ENCODE assay signal across 8 cellular contexts in genomic region chr17:45172541-45173286, GRCh38. TPM values are rescaled to one million over a fixed set of nuclear protein-coding genes. Genes with fewer than 3 reads are reported as not detected.
DNase-seq lines count a peak whose midpoint lies in the region; ATAC-seq and TF ChIP-seq lines count a peak whose summit lies in the region.

No MANE protein-coding gene starts in this region.

- WGBS in urinary bladder = 33% methylated on average over 10 of the region's 10 CpGs

- peak; percentile 25 for TF ChIP-seq CTCF in parathyroid adenoma (IDR thresholded peaks at IDR 0.05)

- no peaks in the 10 kb centered on the region for H3K9me3 ChIP-seq in parathyroid adenoma (ENCODE audit: control insufficient read depth, low read length)

- H3K4me1 ChIP-seq in parathyroid adenoma (peaks cover 28% of the 10 kb centered on the region), urinary bladder (ENCODE audit: insufficient read depth) (no peaks in the 10 kb centered on the region)

- H3K36me3 ChIP-seq in parathyroid adenoma (ENCODE audit: control insufficient read depth, insufficient read depth, low read length) = no peaks in the 10 kb centered on the region
- no peaks in the 10 kb centered on the region for H3K36me3 ChIP-seq in urinary bladder (ENCODE audit: insufficient read depth)

- DNase-seq in Right ventricle myocardium inferior (ENCODE audit: missing footprints) = peak; percentile 76
- DNase-seq in cardiac septum (ENCODE audit: low spot score) = no peak
- peak; percentile 85 for DNase-seq in RPMI7951 (ENCODE audit: low read depth)
- peak; percentile 60 for DNase-seq in activated naive CD4-positive, alpha-beta T cell treated with anti-CD3 and anti-CD28 coated beads, Interleukin-2, amount 50 U/mL, for 16 hours
- DNase-seq in head of caudate nucleus = peak; percentile 80 to 95 (median 89)

- peak overlapping the region; percentile 39 for H3K9ac ChIP-seq in parathyroid adenoma

- H3K4me2 ChIP-seq in parathyroid adenoma (ENCODE audit: low read length) = peak overlapping the region; percentile 71

- intact Hi-C loops in Right ventricle myocardium inferior (cut with DNase I) = no loop called here
- intact Hi-C loops in cardiac septum (cut with DNase I) = no loop called here
- intact Hi-C loops in head of caudate nucleus (cut with DNase I) = no loop called here

- peak; percentile 84 for ATAC-seq in Right ventricle myocardium inferior
- ATAC-seq in GM21576 (IDR thresholded peaks at IDR 0.05; ENCODE audit: unreplicated experiment) = no peak

- H3K79me2 ChIP-seq in parathyroid adenoma = no peaks in the 10 kb centered on the region

- H2AFZ ChIP-seq in parathyroid adenoma = peak overlapping the region; percentile 71

- H3K4me3 ChIP-seq in parathyroid adenoma (ENCODE audit: low read depth, low read length) = peak overlapping the region; percentile 30
- H3K4me3 ChIP-seq in urinary bladder (ENCODE audit: low read depth, low read length) = no peak overlapping the region

- no peaks in the 10 kb centered on the region for H3K27me3 ChIP-seq in parathyroid adenoma (ENCODE audit: control insufficient read depth, insufficient read depth, low read length)

- H3K27ac ChIP-seq in parathyroid adenoma = peak overlapping the region; percentile 92
- H3K27ac ChIP-seq in urinary bladder (ENCODE audit: low read depth) = peak overlapping the region; percentile 94

RNA-seq across cellular contexts. Expression of gene HEXIM2, which starts 11.0 kb away (rescaled TPM):
- total RNA-seq in Right ventricle myocardium inferior (9.0 TPM), cardiac septum (3.3 TPM), urinary bladder (2.0 TPM)
- 7.8 and 11.3 TPM in 2 replicates for total RNA-seq in RPMI7951 (2014; rRNA removed; shearing (Covaris generic))
- 7.9 TPM for polyA plus RNA-seq in urinary bladder

RNA-seq across cellular contexts. Expression of gene HEXIM1, which starts 24.4 kb away (rescaled TPM):
- total RNA-seq in Right ventricle myocardium inferior (33.1 TPM), cardiac septum (19.8 TPM), urinary bladder (19.2 TPM)
- 3.5 and 4.4 TPM in 2 replicates for total RNA-seq in RPMI7951 (2014; rRNA removed; shearing (Covaris generic))
- polyA plus RNA-seq in urinary bladder = 22.0 TPM

RNA-seq across cellular contexts. Expression of gene ACBD4, which starts 37.2 kb away (rescaled TPM):
- total RNA-seq in Right ventricle myocardium inferior (6.7 TPM), cardiac septum (6.4 TPM), urinary bladder (4.5 TPM)
- 1.1 and 2.0 TPM in 2 replicates for total RNA-seq in RPMI7951 (2014; rRNA removed; shearing (Covaris generic))
- 18.2 TPM for polyA plus RNA-seq in urinary bladder

RNA-seq across cellular contexts. Expression of gene PLCD3, which starts 40.4 kb away (rescaled TPM):
- 200 TPM for total RNA-seq in Right ventricle myocardium inferior
- 87.6 TPM for total RNA-seq in cardiac septum
- total RNA-seq in RPMI7951 (2014; rRNA removed; shearing (Covaris generic)) = 11.7 and 15.3 TPM in 2 replicates
- 18.1 TPM for total RNA-seq in urinary bladder
- 84.1 TPM for polyA plus RNA-seq in urinary bladder

RNA-seq across cellular contexts. Expression of gene FMNL1, which starts 49.0 kb away (rescaled TPM):
- total RNA-seq in Right ventricle myocardium inferior (13.7 TPM), cardiac septum (12.2 TPM), urinary bladder (3.1 TPM)
- total RNA-seq in RPMI7951 (2014; rRNA removed; shearing (Covaris generic)) = 10.3 and 13.1 TPM in 2 replicates
- polyA plus RNA-seq in urinary bladder = 10.8 TPM
